30 cellular contexts compared by ENCODE assay signal in genomic region chr12:50018968-50019367, GRCh38. TPM values are rescaled to one million over a fixed set of nuclear protein-coding genes. Genes with fewer than 3 reads are reported as not detected.
DNase-seq lines count a peak whose midpoint lies in the region; ATAC-seq, FAIRE-seq and TF ChIP-seq lines count a peak whose summit lies in the region.
"Had no signal": no experiment of that assay in that cellular context is flagged by ENCODE, and none has a peak within 500 bp of the region (broad histone marks: within the 10 kb centered on the region; RNA-seq: fewer than 3 reads in every experiment).

No MANE protein-coding gene starts in this region.

- H3K27ac ChIP-seq in HEK293 (ENCODE audit: extremely low read depth, low read depth, low read length) (no peak overlapping the region), K562 (ENCODE audit: extremely low read depth, low read depth, low read length) (no peak overlapping the region)
- H3K27ac ChIP-seq: brain microvascular endothelial cell, gastrocnemius medialis, KMS-11, right lobe of liver, SJCRH30 had no signal

- intact Hi-C loops in K562 (cut with micrococcal nuclease): no loop called here

- no TSS peak for BruUV-seq in K562 (replicated peaks; lab: Mats Ljungman, UMichigan)

- no peak for TF ChIP-seq RAD21 in K562 (CRISPR knock-in tag; conservative IDR thresholded peaks at IDR 0.05 in 1 of 2, IDR thresholded peaks at IDR 0.05 in 1 of 2)

- FAIRE-seq in K562 (lab: Jason Lieb, UNC): no peak
- FAIRE-seq: A204.1, H1, TTC549 had no signal

- no peaks in the 10 kb centered on the region for H3K27me3 ChIP-seq in K562 (ENCODE audit: control insufficient read depth in 2 of 2, insufficient read depth in 2 of 2, low read length in 2 of 2)
- H3K27me3 ChIP-seq: brain microvascular endothelial cell, gastrocnemius medialis, Peyer's patch, right lobe of liver, SJCRH30, stomach had no signal

- peaks cover 50% of the 10 kb centered on the region for H3K4me1 Mint-ChIP-seq in activated CD4-positive, alpha-beta T cell treated with anti-CD3 and anti-CD28 coated beads, Interleukin-2, amount 10 ng/mL, durations not matched to agents 7 days and 5 days
- H3K4me1 Mint-ChIP-seq in nephron: peaks cover 46% of the 10 kb centered on the region
- H3K4me1 Mint-ChIP-seq: activated naive CD4-positive, alpha-beta T cell treated with anti-CD3 and anti-CD28 coated beads, Interleukin-2, amount 50 U/mL, for 24 hours had no signal

- in situ Hi-C loops in K562 (cut with MboI): no loop called here

- peak overlapping the region; percentile 68 for H3K27ac Mint-ChIP-seq in activated CD4-positive, alpha-beta T cell treated with anti-CD3 and anti-CD28 coated beads, Interleukin-2, amount 10 ng/mL, durations not matched to agents 7 days and 5 days
- peak overlapping the region; percentile 22 to 85 (median 71) for H3K27ac Mint-ChIP-seq in nephron
- H3K27ac Mint-ChIP-seq: activated CD8-positive, alpha-beta T cell treated with anti-CD3 and anti-CD28 coated beads, Interleukin-2, amount 10 ng/mL, durations not matched to agents 7 days and 5 days; activated naive CD4-positive, alpha-beta T cell treated with anti-CD3 and anti-CD28 coated beads, Interleukin-2, amount 50 U/mL, for 24 hours; CD4-positive, alpha-beta T cell had no signal

- ATAC-seq in K562: peak; percentile 76
- ATAC-seq: activated CD8-positive, alpha-beta T cell treated with anti-CD3 and anti-CD28 coated beads, Interleukin-2, amount 10 ng/mL, durations not matched to agents 7 days and 5 days; gastrocnemius medialis; left colon; right lobe of liver had no signal

- no peak overlapping the region for H3K9ac ChIP-seq in K562 (ENCODE audit: insufficient read depth in 1 of 2, low read depth in 2 of 2, low read length in 2 of 2)
- H3K9ac ChIP-seq: KMS-11 had no signal

- WGBS in K562 (ENCODE audit: insufficient coverage, low coverage, missing lambda C conversion rate): 44% methylated on average over 2 of the region's 2 CpGs

- POLR2A ChIA-PET in activated CD4-positive, alpha-beta T cell treated with anti-CD3 and anti-CD28 coated beads, Interleukin-2, amount 10 ng/mL, durations not matched to agents 7 days and 5 days (lab: Charles Lee): no interaction called here
- POLR2A ChIA-PET in HEK293 (lab: Yijun Ruan, JAX) (interaction anchor here (0.5 kb wide), 1 partner anchor 828 kb away, joined by 4 read pairs; no protein-coding TSS in a partner anchor), K562 (lab: Yijun Ruan, JAX) (interaction anchor here (0.7 to 1.0 kb wide), 2 partner anchors 35 to 89 kb away, joined by 4 to 5 read pairs; no protein-coding TSS in a partner anchor)

- H3K9me1 ChIP-seq in K562 (ENCODE audit: control insufficient read depth, insufficient read depth, low read length): no peaks in the 10 kb centered on the region

- CTCF ChIA-PET in activated CD4-positive, alpha-beta T cell treated with anti-CD3 and anti-CD28 coated beads, Interleukin-2, amount 10 ng/mL, durations not matched to agents 7 days and 5 days (lab: Charles Lee): interaction anchor here (0.6 to 1.6 kb wide), 2 partner anchors 36 to 308 kb away, joined by 3 read pairs; no protein-coding TSS in a partner anchor
- CTCF ChIA-PET in HEK293 (lab: Yijun Ruan, JAX): interaction anchor here (0.7 to 8.4 kb wide), 5 partner anchors 9 to 935 kb away, joined by 3 to 55 read pairs (median 3); no protein-coding TSS in a partner anchor
- CTCF ChIA-PET in K562 (lab: Yijun Ruan, JAX; ENCODE audit: low intra/inter-chr PET ratio): no interaction called here

- 0 out of 2 replicates have a peak, but pooled peaks cover 4% of the 10 kb centered on the region for H4K20me1 ChIP-seq in K562 (replicated peaks; ENCODE audit: control insufficient read depth, insufficient read depth, low read length)

- no peak for DNase-seq in activated CD4-positive, alpha-beta T cell treated with anti-CD3 and anti-CD28 coated beads, Interleukin-2, amount 10 ng/mL, durations not matched to agents 7 days and 5 days
- no peak for DNase-seq in activated CD4-positive, alpha-beta T cell treated with anti-CD3 and anti-CD28 coated beads for 48 hours
- DNase-seq in K562 (ENCODE audit: extremely low read depth in 1 of 4, low spot score in 3 of 4) (peak in 2 of 4 experiments; percentile 35 to 49), NCI-H345 (lab: John Stamatoyannopoulos, UW) (no peak), NCI-H774 (lab: John Stamatoyannopoulos, UW) (no peak), NCI-H1417 treated with DMSO at 0.1 percent for 48 hours (lab: John Stamatoyannopoulos, UW) (no peak)
- DNase-seq: activated CD8-positive, alpha-beta T cell treated with anti-CD3 and anti-CD28 coated beads, Interleukin-2, amount 10 ng/mL, durations not matched to agents 7 days and 5 days; amniotic stem cell; brain microvascular endothelial cell; CD4-positive, alpha-beta T cell; gastrocnemius medialis; immature natural killer cell; left colon; NCI-H1436; NCI-H2081 treated with DMSO at 0.1 percent for 48 hours; NCI-H226; NCI-H748 treated with DMSO at 0.1 percent for 48 hours; Peyer's patch; posterior cingulate gyrus; right lobe of liver; SJCRH30; stomach had no signal

- TF ChIP-seq CTCF in HEK293 (tag by site-specific recombination; IDR thresholded peaks at IDR 0.05) (no peak), K562 (IDR thresholded peaks at IDR 0.05 in 2 of 3, conservative IDR thresholded peaks at IDR 0.05 in 1 of 3; ENCODE audit: insufficient read depth in 2 of 3, low read depth in 1 of 3, low read length in 3 of 3) (no peak), nephron (IDR thresholded peaks at IDR 0.05; ENCODE audit: unreplicated experiment in 3 of 3) (no peak)

- H3K79me2 ChIP-seq in K562 (ENCODE audit: control insufficient read depth, insufficient read depth, low read length): peaks cover 87% of the 10 kb centered on the region

- H3K9me3 ChIP-seq in HEK293 (ENCODE audit: control insufficient read depth, insufficient read depth, low read depth, low read length) (no peaks in the 10 kb centered on the region), K562 (replicated peaks; ENCODE audit: control insufficient read depth, insufficient read depth, low read depth, low read length) (no peaks in the 10 kb centered on the region)
- H3K9me3 ChIP-seq: gastrocnemius medialis, Peyer's patch, right lobe of liver, SJCRH30, stomach had no signal

- no peak overlapping the region for H2AFZ ChIP-seq in K562 (ENCODE audit: low read depth, low read length)

- no peaks in the 10 kb centered on the region for H3K9me3 Mint-ChIP-seq in activated CD4-positive, alpha-beta T cell treated with anti-CD3 and anti-CD28 coated beads, Interleukin-2, amount 10 ng/mL, durations not matched to agents 7 days and 5 days
- H3K9me3 Mint-ChIP-seq in nephron: no peaks in the 10 kb centered on the region
- H3K9me3 Mint-ChIP-seq: activated naive CD4-positive, alpha-beta T cell treated with anti-CD3 and anti-CD28 coated beads, Interleukin-2, amount 50 U/mL, for 24 hours; CD4-positive, alpha-beta T cell; immature natural killer cell had no signal

- TF ChIP-seq POLR2A in K562 (conservative IDR thresholded peaks at IDR 0.05): no peak

- no peak overlapping the region for H3K4me3 Mint-ChIP-seq in activated CD4-positive, alpha-beta T cell treated with anti-CD3 and anti-CD28 coated beads, Interleukin-2, amount 10 ng/mL, durations not matched to agents 7 days and 5 days
- H3K4me3 Mint-ChIP-seq in nephron: no peak overlapping the region
- H3K4me3 Mint-ChIP-seq: activated CD8-positive, alpha-beta T cell treated with anti-CD3 and anti-CD28 coated beads, Interleukin-2, amount 10 ng/mL, durations not matched to agents 7 days and 5 days; activated naive CD4-positive, alpha-beta T cell treated with anti-CD3 and anti-CD28 coated beads, Interleukin-2, amount 50 U/mL, for 24 hours; CD4-positive, alpha-beta T cell; immature natural killer cell had no signal

- H3K4me1 ChIP-seq in HEK293 (ENCODE audit: control insufficient read depth, insufficient read depth, low read length): peaks cover 15% of the 10 kb centered on the region
- peaks cover 8 to 13% of the 10 kb centered on the region in 2 experiments; a peak in 4 of 5 replicates for H3K4me1 ChIP-seq in K562 (replicated peaks in 1 of 2; ENCODE audit: control insufficient read depth in 2 of 2, insufficient read depth in 2 of 2, low read length in 2 of 2)

- H3K36me3 Mint-ChIP-seq in activated CD4-positive, alpha-beta T cell treated with anti-CD3 and anti-CD28 coated beads, Interleukin-2, amount 10 ng/mL, durations not matched to agents 7 days and 5 days (ENCODE audit: low read depth): peaks cover 41% of the 10 kb centered on the region
- H3K36me3 Mint-ChIP-seq in nephron (ENCODE audit: low read depth): peaks cover 9% of the 10 kb centered on the region

- H3K36me3 ChIP-seq in HEK293 (ENCODE audit: control insufficient read depth in 2 of 2, insufficient read depth in 1 of 2, low read length in 2 of 2): peaks cover 24 to 27% of the 10 kb centered on the region in 2 experiments
- peaks cover 63% of the 10 kb centered on the region for H3K36me3 ChIP-seq in K562 (ENCODE audit: control insufficient read depth, insufficient read depth, low read length)
- H3K36me3 ChIP-seq: brain microvascular endothelial cell, gastrocnemius medialis, Peyer's patch, right lobe of liver had no signal

- H3K4me2 ChIP-seq in K562 (ENCODE audit: insufficient read depth, low read length): no peak overlapping the region
- H3K4me2 ChIP-seq: KMS-11 had no signal

- TF ChIP-seq EP300 in K562 (IDR thresholded peaks at IDR 0.05; ENCODE audit: low read length): 0 out of 2 replicates have a peak, but pooled peaks have one; percentile 15

- no peaks in the 10 kb centered on the region for H3K27me3 Mint-ChIP-seq in activated CD4-positive, alpha-beta T cell treated with anti-CD3 and anti-CD28 coated beads, Interleukin-2, amount 10 ng/mL, durations not matched to agents 7 days and 5 days
- H3K27me3 Mint-ChIP-seq in nephron (ENCODE audit: low read depth): no peaks in the 10 kb centered on the region
- H3K27me3 Mint-ChIP-seq: activated naive CD4-positive, alpha-beta T cell treated with anti-CD3 and anti-CD28 coated beads, Interleukin-2, amount 50 U/mL, for 24 hours; CD4-positive, alpha-beta T cell had no signal

- H3K4me3 ChIP-seq in HEK293 (ENCODE audit: low read depth, low read length) (no peak overlapping the region), K562 (no peak overlapping the region)
- H3K4me3 ChIP-seq: gastrocnemius medialis, Peyer's patch, right lobe of liver, SJCRH30, stomach had no signal

RNA-seq across cellular contexts. Expression of gene RACGAP1, which starts 6.3 kb away (rescaled TPM):
- total RNA-seq in activated CD4-positive, alpha-beta T cell treated with anti-CD3 and anti-CD28 coated beads, Interleukin-2, amount 10 ng/mL, durations not matched to agents 7 days and 5 days: 100 to 1,000 TPM; 177 to 183 TPM
- 76.8 and 166 TPM in 2 replicates for total RNA-seq in K562 (2011; cell fraction: chromatin; rRNA removed; ENCODE audit: low replicate concordance)
- 53.0 and 66.8 TPM in 2 replicates for total RNA-seq in K562 (2011; cell fraction: nucleolus; rRNA removed)
- 66.9 and 71.0 TPM in 2 replicates for total RNA-seq in K562 (2011; cell fraction: nucleoplasm; rRNA removed)
- 56.7 and 57.3 TPM in 2 replicates for total RNA-seq in K562 (2014; rRNA removed)
- 85.1 and 93.6 TPM in 2 replicates for total RNA-seq in K562 (2014; rRNA removed; fragmentation: Illumina TruSeq; extraction: Trizol)
- 66.2 and 69.9 TPM in 2 replicates for total RNA-seq in K562 (2015; rRNA removed; fragmentation: Illumina TruSeq; extraction: Trizol)
- total RNA-seq in K562 (2021): 86.2 and 88.6 TPM in 2 replicates
- polyA plus RNA-seq in K562 (2011; rRNA removed): 78.6 and 92.9 TPM in 2 replicates
- polyA plus RNA-seq in K562 (2011; cell fraction: cytosol; rRNA removed): 36.1 and 60.3 TPM in 2 replicates
- polyA plus RNA-seq in K562 (2011; cell fraction: nucleus; rRNA removed): 75.1 and 97.6 TPM in 2 replicates
- polyA plus RNA-seq in K562 (2012): 51.9 and 71.6 TPM in 2 replicates
- 79.7 and 80.0 TPM in 2 replicates for polyA plus RNA-seq in K562 (2014; fragmentation: Illumina TruSeq; extraction: Trizol)
- polyA plus RNA-seq in K562 (2014; fragmentation: Nextera tagmentation; extraction: Ambion mirVana): 10 to 100 TPM; 56.4 to 71.8 TPM
- polyA plus RNA-seq in K562 (2014; rRNA removed): 60.4 and 65.3 TPM in 2 replicates
- 172 and 188 TPM in 2 replicates for polyA minus RNA-seq in K562 (2011; rRNA and poly(A)+ RNA removed)
- polyA minus RNA-seq in K562 (2011; cell fraction: cytosol; rRNA and poly(A)+ RNA removed): 49.3 and 53.4 TPM in 2 replicates
- polyA minus RNA-seq in K562 (2011; cell fraction: nucleus; rRNA and poly(A)+ RNA removed): 31.1 and 63.0 TPM in 2 replicates

RNA-seq across cellular contexts. Expression of gene ASIC1, which starts 38.4 kb away (rescaled TPM):
- total RNA-seq in activated CD4-positive, alpha-beta T cell treated with anti-CD3 and anti-CD28 coated beads, Interleukin-2, amount 10 ng/mL, durations not matched to agents 7 days and 5 days: 10 to 100 TPM in 1 of 2 experiments, 1 to 10 TPM in 1; 8.7 to 10.1 TPM
- total RNA-seq in K562 (2011; cell fraction: chromatin; rRNA removed; ENCODE audit: low replicate concordance): 4.7 and 13.5 TPM in 2 replicates
- 6.7 TPM in 2 replicates for total RNA-seq in K562 (2011; cell fraction: nucleolus; rRNA removed)
- 6.2 and 10.1 TPM in 2 replicates for total RNA-seq in K562 (2011; cell fraction: nucleoplasm; rRNA removed)
- total RNA-seq in K562 (2014; rRNA removed) (0.45 and 0.69 TPM in 2 replicates), K562 (2014; rRNA removed; fragmentation: Illumina TruSeq; extraction: Trizol) (0.15 and 0.22 TPM in 2 replicates), K562 (2015; rRNA removed; fragmentation: Illumina TruSeq; extraction: Trizol) (0.14 and 0.19 TPM in 2 replicates), K562 (2021) (1.2 TPM in 2 replicates)
- polyA plus RNA-seq in K562 (2011; rRNA removed) (1.7 and 2.1 TPM in 2 replicates), K562 (2014; fragmentation: Illumina TruSeq; extraction: Trizol) (0.97 and 1.1 TPM in 2 replicates), K562 (2014; fragmentation: Nextera tagmentation; extraction: Ambion mirVana) (under 1 TPM; 0.01 to 0.17 TPM), K562 (2014; rRNA removed) (0.81 and 1.2 TPM in 2 replicates)
- polyA plus RNA-seq in K562 (2011; cell fraction: cytosol; rRNA removed): 2.2 and 2.4 TPM in 2 replicates
- 6.8 and 7.2 TPM in 2 replicates for polyA plus RNA-seq in K562 (2011; cell fraction: nucleus; rRNA removed)
- polyA plus RNA-seq in K562 (2012): 0.69 and 2.0 TPM in 2 replicates
- polyA minus RNA-seq in K562 (2011; rRNA and poly(A)+ RNA removed): 1.4 and 1.8 TPM in 2 replicates
- 0.64 and 1.8 TPM in 2 replicates for polyA minus RNA-seq in K562 (2011; cell fraction: cytosol; rRNA and poly(A)+ RNA removed)
- 0.78 and 1.2 TPM in 2 replicates for polyA minus RNA-seq in K562 (2011; cell fraction: nucleus; rRNA and poly(A)+ RNA removed)
- polyA plus RNA-seq: immature natural killer cell had no signal

RNA-seq across cellular contexts. Expression of gene AQP6, which starts 46.2 kb away (rescaled TPM):
- total RNA-seq in activated CD4-positive, alpha-beta T cell treated with anti-CD3 and anti-CD28 coated beads, Interleukin-2, amount 10 ng/mL, durations not matched to agents 7 days and 5 days: not detected
- 0.09 and 0.14 TPM in 2 replicates for total RNA-seq in K562 (2011; cell fraction: chromatin; rRNA removed; ENCODE audit: low replicate concordance)
- not detected in 2 replicates for total RNA-seq in K562 (2011; cell fraction: nucleolus; rRNA removed)
- not detected in 2 replicates for total RNA-seq in K562 (2011; cell fraction: nucleoplasm; rRNA removed)
- total RNA-seq in K562 (2014; rRNA removed): 0.05 TPM in 1 of 2 replicates, not detected in the other
- total RNA-seq in K562 (2014; rRNA removed; fragmentation: Illumina TruSeq; extraction: Trizol): not detected in 2 replicates
- total RNA-seq in K562 (2015; rRNA removed; fragmentation: Illumina TruSeq; extraction: Trizol): not detected in 2 replicates
- not detected in 2 replicates for total RNA-seq in K562 (2021)
- polyA plus RNA-seq in K562 (2011; rRNA removed): not detected in 2 replicates
- polyA plus RNA-seq in K562 (2011; cell fraction: cytosol; rRNA removed): 0.01 TPM in 1 of 2 replicates, not detected in the other
- 0.17 TPM in 1 of 2 replicates, not detected in the other for polyA plus RNA-seq in K562 (2011; cell fraction: nucleus; rRNA removed)
- 0.04 TPM in 1 of 2 replicates, not detected in the other for polyA plus RNA-seq in K562 (2012)
- not detected in 2 replicates for polyA plus RNA-seq in K562 (2014; fragmentation: Illumina TruSeq; extraction: Trizol)
- not detected for polyA plus RNA-seq in K562 (2014; fragmentation: Nextera tagmentation; extraction: Ambion mirVana)
- polyA plus RNA-seq in K562 (2014; rRNA removed): 0.12 TPM in 1 of 2 replicates, not detected in the other
- polyA minus RNA-seq in K562 (2011; rRNA and poly(A)+ RNA removed): not detected in 2 replicates
- not detected in 2 replicates for polyA minus RNA-seq in K562 (2011; cell fraction: cytosol; rRNA and poly(A)+ RNA removed)
- polyA minus RNA-seq in K562 (2011; cell fraction: nucleus; rRNA and poly(A)+ RNA removed): not detected in 2 replicates
- total RNA-seq: activated CD8-positive, alpha-beta T cell treated with anti-CD3 and anti-CD28 coated beads, Interleukin-2, amount 10 ng/mL, durations not matched to agents 7 days and 5 days; CD4-positive, alpha-beta T cell; chondrocyte; gastrocnemius medialis; left colon; Peyer's patch; SJCRH30 had no signal
- polyA plus RNA-seq: immature natural killer cell had no signal

RNA-seq across cellular contexts. Expression of gene AQP5, which starts 57.3 kb away (rescaled TPM):
- total RNA-seq in activated CD4-positive, alpha-beta T cell treated with anti-CD3 and anti-CD28 coated beads, Interleukin-2, amount 10 ng/mL, durations not matched to agents 7 days and 5 days: not detected
- not detected in 2 replicates for total RNA-seq in K562 (2011; cell fraction: chromatin; rRNA removed; ENCODE audit: low replicate concordance)
- not detected in 2 replicates for total RNA-seq in K562 (2011; cell fraction: nucleolus; rRNA removed)
- not detected in 2 replicates for total RNA-seq in K562 (2011; cell fraction: nucleoplasm; rRNA removed)
- total RNA-seq in K562 (2014; rRNA removed): not detected in 2 replicates
- not detected in 2 replicates for total RNA-seq in K562 (2014; rRNA removed; fragmentation: Illumina TruSeq; extraction: Trizol)
- total RNA-seq in K562 (2015; rRNA removed; fragmentation: Illumina TruSeq; extraction: Trizol): not detected in 2 replicates
- total RNA-seq in K562 (2021): not detected in 2 replicates
- not detected in 2 replicates for polyA plus RNA-seq in K562 (2011; rRNA removed)
- polyA plus RNA-seq in K562 (2011; cell fraction: cytosol; rRNA removed): not detected in 2 replicates
- not detected in 2 replicates for polyA plus RNA-seq in K562 (2011; cell fraction: nucleus; rRNA removed)
- polyA plus RNA-seq in K562 (2012): not detected in 2 replicates
- polyA plus RNA-seq in K562 (2014; fragmentation: Illumina TruSeq; extraction: Trizol): not detected in 2 replicates
- not detected for polyA plus RNA-seq in K562 (2014; fragmentation: Nextera tagmentation; extraction: Ambion mirVana)
- not detected in 2 replicates for polyA plus RNA-seq in K562 (2014; rRNA removed)
- polyA minus RNA-seq in K562 (2011; rRNA and poly(A)+ RNA removed): not detected in 2 replicates
- polyA minus RNA-seq in K562 (2011; cell fraction: cytosol; rRNA and poly(A)+ RNA removed): not detected in 2 replicates
- polyA minus RNA-seq in K562 (2011; cell fraction: nucleus; rRNA and poly(A)+ RNA removed): not detected in 2 replicates
- total RNA-seq: activated CD8-positive, alpha-beta T cell treated with anti-CD3 and anti-CD28 coated beads, Interleukin-2, amount 10 ng/mL, durations not matched to agents 7 days and 5 days; CD4-positive, alpha-beta T cell; gastrocnemius medialis; left colon; Peyer's patch; right lobe of liver had no signal
- polyA plus RNA-seq: immature natural killer cell had no signal
